In genomic region chr22:50323900-50324299, GRCh38 we compare ENCODE assay signal across 29 cellular contexts.
"Had no signal": no experiment of that assay in that cellular context is flagged by ENCODE, and none has a peak within 500 bp of the region (broad histone marks: within the 10 kb centered on the region; RNA-seq: fewer than 3 reads in every experiment).

No MANE protein-coding gene starts in this region.

- H3K27ac Mint-ChIP-seq: immature natural killer cell; memory B cell; mesothelial cell of epicardium; natural killer cell treated with Interleukin-12 subunit alpha and Interleukin-12 subunit beta and Interleukin-15 and Interleukin-18, amount 100 ng/mL, for 72 hours; stimulated activated naive B cell treated with anti-CD40 and anti-IgM and Interleukin-4, amounts not matched to agents 10 μg/mL and 1 μg/mL and 100 μg/mL, for 72 hours; stimulated activated naive CD8-positive, alpha-beta T cell treated with anti-CD3 and anti-CD28 coated beads, Interleukin-15, Interleukin-2, amounts not matched to agents 100 ng/mL and 50 ng/mL, for 24 hours had no signal

- H3K27me3 Mint-ChIP-seq: memory B cell; natural killer cell treated with Interleukin-12 subunit alpha and Interleukin-12 subunit beta and Interleukin-15 and Interleukin-18, amount 100 ng/mL, for 72 hours had no signal

- DNase-seq: colonic mucosa; dermis blood vessel endothelial cell; effector memory CD4-positive, alpha-beta T cell; foreskin keratinocyte; hippocampal formation; immature natural killer cell; islet precursor cell; left ventricle myocardium superior; naive B cell; sigmoid colon; stimulated activated CD4-positive, alpha-beta T cell treated with anti-CD3 and anti-CD28 coated beads, Interleukin-4, amount 100 ng/mL, for 4 hours; stimulated activated naive B cell treated with anti-CD40 and anti-IgM and Interleukin-4, amounts not matched to agents 10 μg/mL and 1 μg/mL and 100 μg/mL, for 72 hours; transverse colon; upper lobe of right lung had no signal

- H3K4me3 Mint-ChIP-seq: memory B cell; mesothelial cell of epicardium; natural killer cell treated with Interleukin-12 subunit alpha and Interleukin-12 subunit beta and Interleukin-15 and Interleukin-18, amount 100 ng/mL, for 72 hours; stimulated activated naive B cell treated with anti-CD40 and anti-IgM and Interleukin-4, amounts not matched to agents 10 μg/mL and 1 μg/mL and 100 μg/mL, for 72 hours; stimulated activated naive CD8-positive, alpha-beta T cell treated with anti-CD3 and anti-CD28 coated beads, Interleukin-15, Interleukin-2, amounts not matched to agents 100 ng/mL and 50 ng/mL, for 24 hours had no signal

- H3K4me3 ChIP-seq: colonic mucosa, esophagus muscularis mucosa, gastroesophageal sphincter, heart left ventricle, lung, mucosa of descending colon, prostate gland, right atrium auricular region, sigmoid colon, transverse colon, upper lobe of right lung, vagina had no signal

- H3K9me3 ChIP-seq: colonic mucosa, esophagus muscularis mucosa, gastroesophageal sphincter, heart left ventricle, mucosa of descending colon, neutrophil, prostate gland, right atrium auricular region, sigmoid colon, transverse colon, upper lobe of right lung, vagina had no signal

- ATAC-seq: foreskin keratinocyte; gastroesophageal sphincter; heart left ventricle; left ventricle myocardium superior; mucosa of descending colon; natural killer cell treated with Interleukin-12 subunit alpha and Interleukin-12 subunit beta and Interleukin-15 and Interleukin-18, amount 100 ng/mL, for 72 hours; stimulated activated naive B cell treated with anti-CD40 and anti-IgM and Interleukin-4, amounts not matched to agents 10 μg/mL and 1 μg/mL and 100 μg/mL, for 72 hours; upper lobe of right lung had no signal

- H3K36me3 ChIP-seq: colonic mucosa, esophagus muscularis mucosa, gastroesophageal sphincter, heart left ventricle, neutrophil, prostate gland, right atrium auricular region, sigmoid colon, transverse colon, upper lobe of right lung, vagina had no signal

- H3K9me3 Mint-ChIP-seq: immature natural killer cell; memory B cell; mesothelial cell of epicardium; naive B cell; natural killer cell treated with Interleukin-12 subunit alpha and Interleukin-12 subunit beta and Interleukin-15 and Interleukin-18, amount 100 ng/mL, for 72 hours; neural crest cell; stimulated activated naive B cell treated with anti-CD40 and anti-IgM and Interleukin-4, amounts not matched to agents 10 μg/mL and 1 μg/mL and 100 μg/mL, for 72 hours; stimulated activated naive CD8-positive, alpha-beta T cell treated with anti-CD3 and anti-CD28 coated beads, Interleukin-15, Interleukin-2, amounts not matched to agents 100 ng/mL and 50 ng/mL, for 24 hours had no signal

- H3K27ac ChIP-seq: colonic mucosa, esophagus muscularis mucosa, foreskin keratinocyte, gastroesophageal sphincter, heart left ventricle, neutrophil, prostate gland, right atrium auricular region, sigmoid colon, transverse colon, upper lobe of right lung, vagina had no signal

- H3K4me1 ChIP-seq: foreskin keratinocyte, prostate gland had no signal

- H3K27me3 ChIP-seq: colonic mucosa, esophagus muscularis mucosa, foreskin keratinocyte, gastroesophageal sphincter, heart left ventricle, right atrium auricular region, sigmoid colon, transverse colon, upper lobe of right lung, vagina had no signal

- H3K36me3 Mint-ChIP-seq: immature natural killer cell; memory B cell; mesothelial cell of epicardium; naive B cell; natural killer cell treated with Interleukin-12 subunit alpha and Interleukin-12 subunit beta and Interleukin-15 and Interleukin-18, amount 100 ng/mL, for 72 hours; stimulated activated naive B cell treated with anti-CD40 and anti-IgM and Interleukin-4, amounts not matched to agents 10 μg/mL and 1 μg/mL and 100 μg/mL, for 72 hours had no signal

- FAIRE-seq: endothelial cell of umbilical vein had no signal
